Comparison of ENCODE assay signal across 9 cellular contexts in genomic region chr9:127955294-127956015, GRCh38. TPM values are rescaled to one million over a fixed set of nuclear protein-coding genes. Genes with fewer than 3 reads are reported as not detected.
DNase-seq lines count a peak whose midpoint lies in the region; ATAC-seq and TF ChIP-seq lines count a peak whose summit lies in the region.
"Had no signal": no experiment of that assay in that cellular context is flagged by ENCODE, and none has a peak within 500 bp of the region (broad histone marks: within the 10 kb centered on the region; RNA-seq: fewer than 3 reads in every experiment).

No MANE protein-coding gene starts in this region.

- peak overlapping the region; percentile 71 for H3K27ac Mint-ChIP-seq in chondrocyte (ENCODE audit: unreplicated experiment)

- H3K4me1 ChIP-seq in mesendoderm (ENCODE audit: control insufficient read depth, low read depth, low read length): no peaks in the 10 kb centered on the region

- H3K4ac ChIP-seq in mesendoderm (ENCODE audit: low read depth, low read length): no peak overlapping the region

- H3K36me3 ChIP-seq in mesendoderm (ENCODE audit: control insufficient read depth, insufficient read depth, low read length): no peaks in the 10 kb centered on the region
- H3K36me3 ChIP-seq: ovary had no signal

- H3K4me2 ChIP-seq in mesendoderm (ENCODE audit: low read length): no peak overlapping the region

- H3K27me3 Mint-ChIP-seq in chondrocyte (ENCODE audit: low read depth): no peaks in the 10 kb centered on the region

- no peak overlapping the region for H3K27ac ChIP-seq in mesendoderm (ENCODE audit: low read depth, low read length)
- H3K27ac ChIP-seq: ovary had no signal

- peaks cover 21% of the 10 kb centered on the region for H3K79me1 ChIP-seq in mesendoderm (ENCODE audit: low read length)

- peak; percentile 40 for TF ChIP-seq CTCF in chondrocyte (IDR thresholded peaks at IDR 0.05)

- no peaks in the 10 kb centered on the region for H3K36me3 Mint-ChIP-seq in chondrocyte (ENCODE audit: low read depth)

- no peak overlapping the region for H3K4me3 ChIP-seq in mesendoderm (ENCODE audit: low read length)
- H3K4me3 ChIP-seq: ovary had no signal

- no peak overlapping the region for H2AK5ac ChIP-seq in mesendoderm (ENCODE audit: low read length)

- no peaks in the 10 kb centered on the region for H3K9me3 Mint-ChIP-seq in chondrocyte (ENCODE audit: low read depth)

- no peak overlapping the region for H3K4me3 Mint-ChIP-seq in chondrocyte (ENCODE audit: unreplicated experiment)

- H4K8ac ChIP-seq in mesendoderm (ENCODE audit: low read depth, low read length): no peak overlapping the region

- peaks cover 26% of the 10 kb centered on the region for H3K79me2 ChIP-seq in mesendoderm (ENCODE audit: control insufficient read depth, insufficient read depth, low read length)

- no peak overlapping the region for H3K18ac ChIP-seq in mesendoderm (ENCODE audit: low read length)

- no peak overlapping the region for H3K56ac ChIP-seq in mesendoderm (ENCODE audit: low read length)

- H3K27me3 ChIP-seq in mesendoderm (ENCODE audit: insufficient read depth, low read length, poor library complexity): no peaks in the 10 kb centered on the region
- H3K27me3 ChIP-seq: ovary had no signal

- H2BK120ac ChIP-seq in mesendoderm (ENCODE audit: low read depth, low read length): no peak overlapping the region

- peak; percentile 39 for DNase-seq in CD1c-positive myeloid dendritic cell (ENCODE audit: extremely low spot score)
- DNase-seq in NCI-H187 treated with DMSO at 0.1 percent for 48 hours (lab: John Stamatoyannopoulos, UW): peak; percentile 67
- DNase-seq in activated CD4-positive, CD25-positive, alpha-beta regulatory T cell (lab: John Stamatoyannopoulos, UW): peak; percentile 58 to 66 (median 64)
- DNase-seq in chondrocyte (ENCODE audit: low spot score): no peak
- peak; percentile 96 for DNase-seq in mesendoderm
- peak; percentile 87 for DNase-seq in stimulated activated CD8-positive, alpha-beta memory T cell treated with anti-CD3 and anti-CD28 coated beads, Interleukin-4, amount 100 ng/mL, for 48 hours

- no peak overlapping the region for H4K5ac ChIP-seq in mesendoderm (ENCODE audit: low read length)

- H3K9ac ChIP-seq in mesendoderm (ENCODE audit: low read length): no peak overlapping the region

- H2BK5ac ChIP-seq in mesendoderm (ENCODE audit: low read length): no peak overlapping the region

- ATAC-seq in GM21786 (IDR thresholded peaks at IDR 0.05; ENCODE audit: unreplicated experiment): peak; percentile 78
- no peak for ATAC-seq in GM21528 (IDR thresholded peaks at IDR 0.05; ENCODE audit: low FRiP score, unreplicated experiment)

- H2BK15ac ChIP-seq in mesendoderm (replicated peaks; ENCODE audit: low read depth): no peak overlapping the region

- no CpG with 5 or more reads among the region's 12 CpGs for WGBS in mesendoderm (ENCODE audit: extremely low coverage, insufficient coverage, low lambda C conversion rate)

- H3K4me1 Mint-ChIP-seq in chondrocyte (ENCODE audit: low read depth): peaks cover 47% of the 10 kb centered on the region

- H3K23ac ChIP-seq in mesendoderm (ENCODE audit: low read length): no peak overlapping the region

RNA-seq across cellular contexts. Expression of gene DPM2, which starts 17.8 kb away (rescaled TPM):
- total RNA-seq in chondrocyte: 26.3 to 28.9 TPM (median 27.8 TPM) in 3 replicates
- 31.9 TPM for polyA plus RNA-seq in mesendoderm (2013, experiment 1 of 2)
- 33.2 TPM for polyA plus RNA-seq in mesendoderm (2013, experiment 2 of 2)

RNA-seq across cellular contexts. Expression of gene PIP5KL1, which starts 24.9 kb away (rescaled TPM):
- total RNA-seq in chondrocyte: 1.4 to 4.3 TPM (median 2.7 TPM) in 3 replicates
- 4.1 TPM for polyA plus RNA-seq in mesendoderm (2013, experiment 1 of 2)
- polyA plus RNA-seq in mesendoderm (2013, experiment 2 of 2): 3.5 TPM

RNA-seq across cellular contexts. Expression of gene EEIG1, which starts 25.3 kb away (rescaled TPM):
- 39.4 to 63.0 TPM (median 61.8 TPM) in 3 replicates for total RNA-seq in chondrocyte
- polyA plus RNA-seq in mesendoderm (2013, experiment 1 of 2): 17.5 TPM
- polyA plus RNA-seq in mesendoderm (2013, experiment 2 of 2): 16.7 TPM

RNA-seq across cellular contexts. Expression of gene ST6GALNAC4, which starts 38.6 kb away (rescaled TPM):
- 22.2 to 25.5 TPM (median 24.4 TPM) in 3 replicates for total RNA-seq in chondrocyte
- 12.3 TPM for polyA plus RNA-seq in mesendoderm (2013, experiment 1 of 2)
- polyA plus RNA-seq in mesendoderm (2013, experiment 2 of 2): 14.4 TPM

RNA-seq across cellular contexts. Expression of gene ST6GALNAC6, which starts 56.1 kb away (rescaled TPM):
- 45.5 to 54.3 TPM (median 47.5 TPM) in 3 replicates for total RNA-seq in chondrocyte
- polyA plus RNA-seq in mesendoderm (2013, experiment 1 of 2): 11.0 TPM
- polyA plus RNA-seq in mesendoderm (2013, experiment 2 of 2): 11.5 TPM
